ENCODE assay signal across 13 cellular contexts in the genomic region with DNA sequence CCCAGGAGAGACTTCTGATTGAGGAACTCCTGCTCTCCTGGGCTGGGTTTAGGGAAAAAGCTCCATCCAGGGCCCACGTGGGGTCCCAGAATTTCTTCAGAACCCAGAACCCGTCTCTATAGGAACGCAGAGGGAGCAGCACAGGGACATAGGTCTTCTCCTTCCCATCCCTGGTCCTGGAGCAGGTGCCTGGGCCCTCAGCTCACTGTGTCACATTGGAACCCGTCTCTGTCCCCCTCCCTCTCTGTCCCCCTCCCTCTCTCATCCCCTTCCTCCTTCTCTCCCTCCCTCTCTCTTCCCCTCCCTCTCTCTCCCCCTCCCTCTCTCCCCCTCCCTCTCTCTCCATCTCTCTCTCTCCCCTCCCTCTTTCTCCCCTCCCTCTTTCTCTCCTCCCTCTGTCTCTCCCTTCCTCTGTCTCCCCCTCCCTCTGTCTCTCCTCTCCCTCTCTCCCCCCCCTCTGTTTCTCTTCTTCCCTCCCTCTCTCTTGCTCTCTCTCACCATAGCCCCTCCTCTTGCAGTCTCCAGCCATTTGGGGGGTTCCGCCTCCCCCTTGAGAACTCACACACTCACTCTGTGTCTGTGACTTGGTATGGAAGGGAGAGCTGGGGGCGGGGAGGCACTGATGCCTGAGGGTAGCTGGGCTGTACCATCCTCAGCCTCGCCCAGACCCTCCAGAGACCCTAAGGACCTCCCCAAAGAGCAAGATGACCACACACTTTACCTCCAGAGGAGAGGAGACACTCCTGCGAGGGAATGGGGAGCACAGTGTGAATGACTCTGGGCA.
DNase-seq lines count a peak whose midpoint lies in the region; ATAC-seq and TF ChIP-seq lines count a peak whose summit lies in the region.
"Had no signal": no experiment of that assay in that cellular context is flagged by ENCODE, and none has a peak within 500 bp of the region (broad histone marks: within the 10 kb centered on the region; RNA-seq: fewer than 3 reads in every experiment).

No MANE protein-coding gene starts in this region.

- peaks cover 0 to 25% (median 0%) of the 10 kb centered on the region in 5 donors for H3K27me3 Mint-ChIP-seq in naive thymus-derived CD4-positive, alpha-beta T cell

- no peak for TF ChIP-seq CTCF in colonic mucosa (IDR thresholded peaks at IDR 0.05)
- TF ChIP-seq CTCF in thoracic aorta (IDR thresholded peaks at IDR 0.05): no peak

- POLR2A ChIA-PET in naive thymus-derived CD4-positive, alpha-beta T cell (lab: Charles Lee): no interaction called here

- DNase-seq in NT2/D1 (ENCODE audit: low read depth, low spot score) (no peak), colonic mucosa (no peak), thoracic aorta (ENCODE audit: low spot score) (no peak), posterior vena cava (ENCODE audit: low spot score) (no peak)
- DNase-seq in naive thymus-derived CD4-positive, alpha-beta T cell: no peak
- DNase-seq: activated CD4-positive, alpha-beta T cell treated with anti-CD3 and anti-CD28 coated beads for 4 hours; CD4-positive, alpha-beta T cell; mammary epithelial cell; MM.1S; T-helper 1 cell had no signal

- CTCF ChIA-PET in naive thymus-derived CD4-positive, alpha-beta T cell (lab: Charles Lee): no interaction called here

- H3K4me3 Mint-ChIP-seq in naive thymus-derived CD4-positive, alpha-beta T cell: no peak overlapping the region
- H3K4me3 Mint-ChIP-seq: CD4-positive, alpha-beta T cell; stimulated activated naive CD8-positive, alpha-beta T cell treated with anti-CD3 and anti-CD28 coated beads, Interleukin-15, Interleukin-2, amounts not matched to agents 100 ng/mL and 50 ng/mL, for 24 hours had no signal

- H3K27ac Mint-ChIP-seq in naive thymus-derived CD4-positive, alpha-beta T cell: no peak overlapping the region
- H3K27ac Mint-ChIP-seq: CD4-positive, alpha-beta T cell; stimulated activated naive CD8-positive, alpha-beta T cell treated with anti-CD3 and anti-CD28 coated beads, Interleukin-15, Interleukin-2, amounts not matched to agents 100 ng/mL and 50 ng/mL, for 24 hours had no signal

- H3K4me1 ChIP-seq in NT2/D1 (ENCODE audit: insufficient read depth, insufficient read length) (peaks cover 27% of the 10 kb centered on the region), colonic mucosa (peaks cover 11% of the 10 kb centered on the region), muscle layer of duodenum (ENCODE audit: control insufficient read depth in 1 of 2, insufficient read depth in 2 of 2, low read length in 2 of 2) (peaks cover 6 to 37% of the 10 kb centered on the region in 2 donors), thoracic aorta (ENCODE audit: control insufficient read depth in 1 of 2, low read depth in 2 of 2) (peaks cover 88 to 98% of the 10 kb centered on the region in 2 donors)
- H3K4me1 ChIP-seq in naive thymus-derived CD4-positive, alpha-beta T cell (ENCODE audit: control insufficient read depth in 2 of 2, insufficient read depth in 2 of 2, low read length in 2 of 2): no peaks in the 10 kb centered on the region

- intact Hi-C loops in colonic mucosa (cut with DNase I) (no loop called here), posterior vena cava (cut with DNase I) (loop anchor here (5.0 kb wide), 2 partner anchors 34 to 61 kb away; no protein-coding TSS in a partner anchor)
- intact Hi-C loops in naive thymus-derived CD4-positive, alpha-beta T cell (cut with micrococcal nuclease): no loop called here

- no peaks in the 10 kb centered on the region for H3K36me3 Mint-ChIP-seq in naive thymus-derived CD4-positive, alpha-beta T cell

- H3K9ac ChIP-seq in NT2/D1 (ENCODE audit: insufficient read length, low read depth): peak overlapping the region; percentile 51
- peak overlapping the region in 1 of 2 donors; percentile 12 for H3K9ac ChIP-seq in colonic mucosa (ENCODE audit: low read depth in 2 of 2, low read length in 2 of 2)

- H3K9me3 ChIP-seq in NT2/D1 (ENCODE audit: insufficient read depth, low read length) (no peaks in the 10 kb centered on the region), colonic mucosa (no peaks in the 10 kb centered on the region), muscle layer of duodenum (ENCODE audit: control insufficient read depth in 1 of 2, low read length in 2 of 2) (no peaks in the 10 kb centered on the region), thoracic aorta (no peaks in the 10 kb centered on the region)
- H3K9me3 ChIP-seq in naive thymus-derived CD4-positive, alpha-beta T cell (ENCODE audit: control insufficient read depth in 2 of 3, low read length in 3 of 3): no peaks in the 10 kb centered on the region

- H3K4me1 Mint-ChIP-seq in naive thymus-derived CD4-positive, alpha-beta T cell: no peaks in the 10 kb centered on the region

- H3K4me3 ChIP-seq in NT2/D1 (ENCODE audit: insufficient read length, low read depth): peak overlapping the region; percentile 2
- no peak overlapping the region for H3K4me3 ChIP-seq in colonic mucosa
- H3K4me3 ChIP-seq in muscle layer of duodenum (ENCODE audit: low read depth in 1 of 2, low read length in 2 of 2): peak overlapping the region in 1 of 2 donors; percentile 39
- H3K4me3 ChIP-seq in thoracic aorta: peak overlapping the region; percentile 58
- no peak overlapping the region for H3K4me3 ChIP-seq in naive thymus-derived CD4-positive, alpha-beta T cell (ENCODE audit: low read length)

- peak overlapping the region; percentile 22 for H3K27ac ChIP-seq in colonic mucosa
- H3K27ac ChIP-seq in muscle layer of duodenum (ENCODE audit: low read length): peak overlapping the region; percentile 82
- peak overlapping the region; percentile 98 to 100 for H3K27ac ChIP-seq in thoracic aorta
- no peak overlapping the region for H3K27ac ChIP-seq in naive thymus-derived CD4-positive, alpha-beta T cell (ENCODE audit: low read depth, low read length)

- no peaks in the 10 kb centered on the region for H3K27me3 ChIP-seq in NT2/D1 (ENCODE audit: insufficient read depth, insufficient read length)
- no peaks in the 10 kb centered on the region for H3K27me3 ChIP-seq in colonic mucosa
- H3K27me3 ChIP-seq in muscle layer of duodenum (ENCODE audit: low read depth, low read length): no peaks in the 10 kb centered on the region
- no peaks in the 10 kb centered on the region for H3K27me3 ChIP-seq in thoracic aorta (replicated peaks; ENCODE audit: insufficient read depth)
- no peaks in the 10 kb centered on the region for H3K27me3 ChIP-seq in naive thymus-derived CD4-positive, alpha-beta T cell (ENCODE audit: control insufficient read depth in 2 of 2, insufficient read depth in 2 of 2, low read length in 2 of 2)

- ATAC-seq in thoracic aorta (ENCODE audit: insufficient number of reproducible peaks, low FRiP score, low read depth): no peak
- ATAC-seq in GM19467 (IDR thresholded peaks at IDR 0.05; ENCODE audit: unreplicated experiment): no peak
- no peak for ATAC-seq in naive thymus-derived CD4-positive, alpha-beta T cell

- H3K36me3 ChIP-seq in NT2/D1 (ENCODE audit: insufficient read depth, insufficient read length, low read length) (no peaks in the 10 kb centered on the region), colonic mucosa (no peaks in the 10 kb centered on the region), muscle layer of duodenum (ENCODE audit: control insufficient read depth in 1 of 2, insufficient read depth in 2 of 2, low read length in 2 of 2) (no peaks in the 10 kb centered on the region), thoracic aorta (no peaks in the 10 kb centered on the region)
- no peaks in the 10 kb centered on the region for H3K36me3 ChIP-seq in naive thymus-derived CD4-positive, alpha-beta T cell (ENCODE audit: control insufficient read depth in 2 of 3, insufficient read depth in 3 of 3, low read length in 3 of 3)

- H3K9me3 Mint-ChIP-seq in naive thymus-derived CD4-positive, alpha-beta T cell: peaks cover 0 to 1% (median 0%) of the 10 kb centered on the region in 11 donors
- H3K9me3 Mint-ChIP-seq: CD4-positive, alpha-beta T cell; stimulated activated naive CD8-positive, alpha-beta T cell treated with anti-CD3 and anti-CD28 coated beads, Interleukin-15, Interleukin-2, amounts not matched to agents 100 ng/mL and 50 ng/mL, for 24 hours had no signal

Comparison
In these comparisons a context has a peak if more than half of its experiments do, and no peak if none do; other contexts are left out.
1. H3K4me3 ChIP-seq: peak in NT2/D1 (single experiment) and thoracic aorta (single experiment); none in colonic mucosa (single experiment) and naive thymus-derived CD4-positive, alpha-beta T cell (single experiment).
2. intact Hi-C loops: an anchor here in posterior vena cava (5.0 kb wide); none called in colonic mucosa and naive thymus-derived CD4-positive, alpha-beta T cell.